ENCODE assay signal across 8 cellular contexts in genomic region chr4:52751349-52751911, GRCh38. TPM values are rescaled to one million over a fixed set of nuclear protein-coding genes. Genes with fewer than 3 reads are reported as not detected.
DNase-seq lines count a peak whose midpoint lies in the region; ATAC-seq, FAIRE-seq and TF ChIP-seq lines count a peak whose summit lies in the region.

Gene ERVMER34-1 (minus strand): TSS chr4:52751425. CDS start chr4:52745520, 5,905 bp downstream.

- no peak for FAIRE-seq in D721Med (lab: Jason Lieb, UNC)

- peak within 1 kb of the TSS; percentile 60 for H3K4me3 ChIP-seq in choroid plexus epithelial cell (ENCODE audit: low read depth, low read length)

- intact Hi-C loops in left colon (cut with DNase I, micrococcal nuclease) = no loop called here

- peak; percentile 44 for DNase-seq in D341Med (ENCODE audit: low spot score)
- peak; percentile 62 to 88 for DNase-seq in NCI-H526 (lab: John Stamatoyannopoulos, UW)
- peak; percentile 45 for DNase-seq in choroid plexus epithelial cell (ENCODE audit: low read depth)
- DNase-seq in left colon = peak; percentile 63 to 69
- DNase-seq in stimulated activated naive CD8-positive, alpha-beta T cell treated with anti-CD3 and anti-CD28 coated beads, Interleukin-15, Interleukin-2, amounts not matched to agents 100 U/mL and 50 U/mL, for 24 hours = peak; percentile 7
- no peak for DNase-seq in stimulated activated naive CD4-positive, alpha-beta T cell treated with Interleukin-2 at 50 U/mL for 16 hours (lab: John Stamatoyannopoulos, UW)
- DNase-seq in germinal center (ENCODE audit: low spot score) = no peak
- no peak for DNase-seq in D721Med (ENCODE audit: insufficient read length, low spot score)

- ATAC-seq in left colon = peak; percentile 97
- peak; percentile 38 for ATAC-seq in stimulated activated naive CD8-positive, alpha-beta T cell treated with anti-CD3 and anti-CD28 coated beads, Interleukin-15, Interleukin-2, amounts not matched to agents 100 U/mL and 50 U/mL, for 24 hours

- TF ChIP-seq CTCF in choroid plexus epithelial cell (conservative IDR thresholded peaks at IDR 0.05; ENCODE audit: low read depth, low read length) (no peak), D721Med (IDR thresholded peaks at IDR 0.05; ENCODE audit: insufficient read depth, missing control alignments) (no peak)

RNA-seq across cellular contexts. Expression of gene ERVMER34-1, which starts in this region (rescaled TPM):
- total RNA-seq in left colon = under 1 TPM; 0.52 to 0.59 TPM

Comparison
In these comparisons a context has a peak if more than half of its experiments do, and no peak if none do; other contexts are left out.
1. Peak in DNase-seq and ATAC-seq in left colon; RNA of the gene not detected or under 1 TPM.
2. DNase-seq: peak in D341Med (single experiment), NCI-H526 (2 of 2), choroid plexus epithelial cell (single experiment) and stimulated activated naive CD8-positive, alpha-beta T cell treated with anti-CD3 and anti-CD28 coated beads, Interleukin-15, Interleukin-2, amounts not matched to agents 100 U/mL and 50 U/mL, for 24 hours (single experiment); none in stimulated activated naive CD4-positive, alpha-beta T cell treated with Interleukin-2 at 50 U/mL for 16 hours (single experiment), germinal center (single experiment) and D721Med (single experiment).